In genomic region chr20:49510562-49511117, GRCh38 we compare ENCODE assay signal across 2 cellular contexts.
TF ChIP-seq lines count a peak whose summit lies in the region.

No MANE protein-coding gene starts in this region.

TF ChIP-seq in HEK293, 187 proteins besides CTCF, POLR2A, EP300 and RAD21:
- TF ChIP-seq GLIS1 (tag by site-specific recombination; IDR thresholded peaks at IDR 0.05) (peak; percentile 39; the same call in 1 of the 2 replicates), KLF9 (tag by site-specific recombination; IDR thresholded peaks at IDR 0.05; ENCODE audit: low read depth) (peak; percentile 45; the same call in 1 of the 2 replicates), ZNF248 (tag by site-specific recombination; IDR thresholded peaks at IDR 0.05) (no peak)
TF ChIP-seq in HEK293: peak in this region for 2.

TF ChIP-seq in K562, 482 proteins besides CTCF, POLR2A, EP300 and RAD21:
- TF ChIP-seq PHF21A (IDR thresholded peaks at IDR 0.05; ENCODE audit: borderline replicate concordance, low read depth) = no peak
- TF ChIP-seq GATA2 (CRISPR knock-in tag; IDR thresholded peaks at IDR 0.05) = no peak
- peak; percentile 7 to 42; a peak in 1 of 4 replicates for TF ChIP-seq KDM1A (IDR thresholded peaks at IDR 0.05)
- no peak for TF ChIP-seq ARID4B (CRISPR knock-in tag; IDR thresholded peaks at IDR 0.05)
- no peak for TF ChIP-seq ZEB2 (IDR thresholded peaks at IDR 0.05)
